ENCODE assay signal across 8 cellular contexts in genomic region chr1:39671793-39672550, GRCh38. TPM values are rescaled to one million over a fixed set of nuclear protein-coding genes. Genes with fewer than 3 reads are reported as not detected.
DNase-seq lines count a peak whose midpoint lies in the region; ATAC-seq and TF ChIP-seq lines count a peak whose summit lies in the region.

Gene NT5C1A, minus strand, starts transcription at chr1:39672107. Its CDS starts 69 bp downstream, at chr1:39672038.

- no peak within 1 kb of the TSS for H4K91ac ChIP-seq in neuronal stem cell (ENCODE audit: low read depth, low read length, poor library complexity)

- no peaks in the 10 kb centered on the region for H3K36me3 ChIP-seq in neuronal stem cell (replicated peaks in 1 of 2; ENCODE audit: control insufficient read depth in 2 of 2, insufficient read depth in 2 of 2, low read length in 2 of 2)

- no peak within 1 kb of the TSS for H2BK5ac ChIP-seq in neuronal stem cell (ENCODE audit: low read length)

- H3K23ac ChIP-seq in neuronal stem cell (ENCODE audit: low read depth, low read length, poor library complexity): no peak within 1 kb of the TSS

- H4K8ac ChIP-seq in neuronal stem cell (ENCODE audit: low read depth, low read length): no peak within 1 kb of the TSS

- H2AFZ ChIP-seq in neuronal stem cell (ENCODE audit: low read length): peak within 1 kb of the TSS; percentile 92

- WGBS in neuronal stem cell (ENCODE audit: extremely low coverage in 2 of 2, insufficient read length in 2 of 2, insufficient replicate concordance in 1 of 2), 2 donors: no CpG with 5 or more reads among the region's 55 CpGs

- DNase-seq in AG09309 (ENCODE audit: low read depth) (no peak), HFF-Myc (ENCODE audit: extremely low read depth, low read depth) (no peak), foreskin fibroblast (peak in 1 of 2 donors; percentile 20), neuronal stem cell (ENCODE audit: low spot score) (peak; percentile 31), NCI-H2171 (lab: John Stamatoyannopoulos, UW) (no peak), NCI-H1436 treated with DMSO at 0.1 percent for 48 hours (lab: John Stamatoyannopoulos, UW) (no peak)
- peak; percentile 40 to 50 for DNase-seq in activated T-cell treated with anti-CD3 and anti-CD28 coated beads, Interleukin-2, amount 50 U/mL, for 48 hours

- H2BK120ac ChIP-seq in neuronal stem cell (ENCODE audit: low read depth, low read length): no peak within 1 kb of the TSS

- H3K9ac ChIP-seq in neuronal stem cell (ENCODE audit: low read depth, low read length, poor library complexity): peak within 1 kb of the TSS; percentile 31

- H3K79me1 ChIP-seq in neuronal stem cell (ENCODE audit: low read depth, low read length): no peaks in the 10 kb centered on the region

- H3K9me3 ChIP-seq in neuronal stem cell (replicated peaks in 1 of 2; ENCODE audit: control insufficient read depth in 2 of 2, insufficient read depth in 1 of 2, low read depth in 1 of 2, low read length in 2 of 2): peaks cover 0 to 1% of the 10 kb centered on the region in 2 donors

- TF ChIP-seq CTCF in AG09309 (IDR thresholded peaks at IDR 0.05; ENCODE audit: control insufficient read depth, insufficient read depth, low read depth, low read length, missing control alignments) (no peak), HFF-Myc (IDR thresholded peaks at IDR 0.05; ENCODE audit: low read depth, low read length, missing control alignments) (no peak), foreskin fibroblast (IDR thresholded peaks at IDR 0.05; ENCODE audit: low read depth, low read length) (no peak)

- ATAC-seq in GM21737 (IDR thresholded peaks at IDR 0.05; ENCODE audit: unreplicated experiment): no peak

- H3K27me3 ChIP-seq in neuronal stem cell (ENCODE audit: control insufficient read depth in 3 of 3, insufficient read depth in 3 of 3, low read depth in 1 of 3, low read length in 3 of 3): peaks cover 6 to 77% (median 56%) of the 10 kb centered on the region in 3 experiments

- H2BK12ac ChIP-seq in neuronal stem cell (ENCODE audit: low read length): no peak within 1 kb of the TSS

- no peak within 1 kb of the TSS for H3K4ac ChIP-seq in neuronal stem cell (ENCODE audit: low read length)

- no peak within 1 kb of the TSS for H3K27ac ChIP-seq in neuronal stem cell (replicated peaks; ENCODE audit: low read length)

- H3K4me2 ChIP-seq in neuronal stem cell (ENCODE audit: insufficient read depth, low read length, poor library complexity, severe bottlenecking): peak within 1 kb of the TSS; percentile 95

- peak within 1 kb of the TSS; percentile 83 for H3K18ac ChIP-seq in neuronal stem cell (ENCODE audit: low read length)

- peaks cover 5 to 8% of the 10 kb centered on the region in 2 donors for H3K4me1 ChIP-seq in neuronal stem cell (ENCODE audit: control insufficient read depth in 2 of 2, insufficient read depth in 1 of 2, low read depth in 1 of 2, low read length in 2 of 2)

- no peak within 1 kb of the TSS for H2BK15ac ChIP-seq in neuronal stem cell (ENCODE audit: low read length)

- peak within 1 kb of the TSS; percentile 17 for H2AK5ac ChIP-seq in neuronal stem cell (ENCODE audit: low read depth, low read length)

- H3K14ac ChIP-seq in neuronal stem cell (ENCODE audit: low read length): no peak within 1 kb of the TSS

- H3K4me3 ChIP-seq in AG09309 (ENCODE audit: control insufficient read depth, low read depth, low read length): peak within 1 kb of the TSS; percentile 26
- H3K4me3 ChIP-seq in HFF-Myc (replicated peaks; ENCODE audit: low read depth, low read length): peak within 1 kb of the TSS; percentile 20
- peak within 1 kb of the TSS; percentile 10 to 28 for H3K4me3 ChIP-seq in foreskin fibroblast (ENCODE audit: low read depth in 1 of 2, low read length in 2 of 2)
- peak within 1 kb of the TSS; percentile 40 to 73 for H3K4me3 ChIP-seq in neuronal stem cell (ENCODE audit: low read length in 2 of 2)

RNA-seq across cellular contexts. Expression of gene NT5C1A, which starts in this region (rescaled TPM):
- 0.04 TPM for polyA plus RNA-seq in neuronal stem cell (2013, experiment 1 of 2)
- polyA plus RNA-seq in neuronal stem cell (2013, experiment 2 of 2): not detected

Comparison
In these comparisons a context has a peak if more than half of its experiments do, and no peak if none do; other contexts are left out.
1. DNase-seq: peak in activated T-cell treated with anti-CD3 and anti-CD28 coated beads, Interleukin-2, amount 50 U/mL, for 48 hours (2 of 2) and neuronal stem cell (single experiment); none in AG09309 (single experiment), HFF-Myc (single experiment), NCI-H2171 (single experiment) and NCI-H1436 treated with DMSO at 0.1 percent for 48 hours (single experiment).
2. Peak in every context shown above with its lines, with median percentiles within 50 percentile points of each other: H3K4me3 ChIP-seq.